In the genomic region with DNA sequence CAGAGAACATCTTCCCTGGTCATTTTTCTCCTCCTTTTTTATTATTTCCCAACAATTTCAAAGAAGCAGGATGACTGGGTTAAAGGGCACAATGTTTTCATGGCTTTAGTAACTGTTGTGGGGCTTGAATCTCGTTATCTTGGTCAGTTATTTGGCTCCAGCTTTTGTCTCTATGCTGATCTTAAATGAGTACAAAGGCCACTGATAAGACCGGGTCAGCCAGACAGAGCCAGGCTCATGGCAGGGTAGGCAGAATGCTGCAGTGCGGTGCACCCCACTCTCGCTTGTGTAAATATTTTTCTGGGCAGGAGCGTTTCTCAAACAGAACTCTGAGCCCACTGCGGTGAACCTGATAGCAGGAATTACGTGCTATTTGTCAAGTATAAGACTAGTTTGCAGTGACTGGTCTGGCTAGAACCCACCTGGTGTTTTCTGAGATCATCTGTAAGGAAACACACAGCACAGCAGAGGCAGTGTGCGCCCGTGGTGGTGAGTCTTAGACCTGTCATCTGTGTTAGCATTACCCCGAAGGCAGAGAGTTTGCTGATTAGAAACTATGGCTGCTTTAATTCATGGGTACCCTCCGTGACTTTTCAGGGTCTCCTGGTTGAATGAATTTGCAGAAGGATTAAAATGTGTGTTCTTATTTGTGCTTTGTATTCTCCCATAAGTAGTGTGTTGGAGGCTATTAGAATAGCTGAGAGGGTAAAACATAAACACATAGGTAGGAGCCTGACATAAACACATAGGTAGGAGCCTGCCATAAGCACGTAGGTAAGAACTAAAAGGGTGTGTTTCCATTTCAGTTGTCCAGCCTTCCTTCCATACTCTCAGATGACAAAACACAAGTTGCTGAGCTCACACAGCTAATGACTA, we compare ENCODE assay signal across 11 cellular contexts.
DNase-seq lines count a peak whose midpoint lies in the region; ATAC-seq and TF ChIP-seq lines count a peak whose summit lies in the region.
"Had no signal": no experiment of that assay in that cellular context is flagged by ENCODE, and none has a peak within 500 bp of the region (broad histone marks: within the 10 kb centered on the region; RNA-seq: fewer than 3 reads in every experiment).

No MANE protein-coding gene starts in this region.

- ATAC-seq in upper lobe of right lung (peak; percentile 66), HG02973 (IDR thresholded peaks at IDR 0.05; ENCODE audit: unreplicated experiment) (no peak)

- peak overlapping the region; percentile 99 for H3K27ac ChIP-seq in epithelial cell of prostate
- H3K27ac ChIP-seq in mesodermal cell (ENCODE audit: low read depth, low read length, severe bottlenecking), result peak overlapping the region; percentile 47
- H3K27ac ChIP-seq in upper lobe of right lung, result no peak overlapping the region
- H3K27ac ChIP-seq: 22Rv1 had no signal

- WGBS in mesodermal cell (ENCODE audit: insufficient coverage in 2 of 2), 2 experiments, result 76 to 91% methylated on average over 10 to 11 of the region's 12 CpGs

- H3K9me3 ChIP-seq in mesodermal cell (ENCODE audit: control insufficient read depth, low read length), result peaks cover 7% of the 10 kb centered on the region
- H3K9me3 ChIP-seq in upper lobe of right lung, result no peaks in the 10 kb centered on the region

- H3K36me3 ChIP-seq in mesodermal cell (ENCODE audit: control insufficient read depth, insufficient read depth, low read length), result no peaks in the 10 kb centered on the region
- H3K36me3 ChIP-seq in upper lobe of right lung, result no peaks in the 10 kb centered on the region

- TF ChIP-seq CTCF in upper lobe of right lung (IDR thresholded peaks at IDR 0.05), result no peak

- peaks cover 34% of the 10 kb centered on the region for H3K4me1 ChIP-seq in mesodermal cell (ENCODE audit: control insufficient read depth, insufficient read depth, low read length, poor library complexity, severe bottlenecking)
- peaks cover 5% of the 10 kb centered on the region for H3K4me1 ChIP-seq in upper lobe of right lung

- intact Hi-C loops in upper lobe of right lung (cut with DNase I), result no loop called here

- H3K4me3 ChIP-seq in mesodermal cell (ENCODE audit: extremely low read depth, insufficient read depth, low read length, poor library complexity, severe bottlenecking), result no peak overlapping the region
- H3K4me3 ChIP-seq in upper lobe of right lung, result no peak overlapping the region

- H3K27me3 ChIP-seq in upper lobe of right lung, result no peaks in the 10 kb centered on the region

- DNase-seq in NCI-H510A treated with DMSO at 0.1 percent for 48 hours (lab: John Stamatoyannopoulos, UW) (peak; percentile 11), NCI-H510A (lab: John Stamatoyannopoulos, UW) (no peak), epithelial cell of prostate (ENCODE audit: low read depth, low spot score) (peak; percentile 72), upper lobe of right lung (no peak), medulla oblongata (ENCODE audit: extremely low spot score) (no peak)
- DNase-seq in stimulated activated CD4-positive, alpha-beta T cell treated with anti-CD3 and anti-CD28 coated beads, Interleukin-4, amount 100 ng/mL, for 24 hours, result no peak
- DNase-seq: NCI-H345, T-helper 1 cell had no signal

Comparison
In these comparisons a context has a peak if more than half of its experiments do, and no peak if none do; other contexts are left out.
1. DNase-seq: peak in NCI-H510A treated with DMSO at 0.1 percent for 48 hours (single experiment) and epithelial cell of prostate (single experiment); none in NCI-H510A (single experiment), upper lobe of right lung (single experiment), medulla oblongata (single experiment) and stimulated activated CD4-positive, alpha-beta T cell treated with anti-CD3 and anti-CD28 coated beads, Interleukin-4, amount 100 ng/mL, for 24 hours (single experiment).